Comparison of ENCODE assay signal across 14 cellular contexts in genomic region chr6:33824461-33825154, GRCh38. TPM values are rescaled to one million over a fixed set of nuclear protein-coding genes. Genes with fewer than 3 reads are reported as not detected.
A peak's percentile ranks its signal among the peaks of the same experiment; 100 is the strongest.
DNase-seq lines count a peak whose midpoint lies in the region; ATAC-seq, FAIRE-seq and TF ChIP-seq lines count a peak whose summit lies in the region.
"Had no signal": no experiment of that assay in that cellular context is flagged by ENCODE, and none has a peak within 500 bp of the region (broad histone marks: within the 10 kb centered on the region; RNA-seq: fewer than 3 reads in every experiment).

No MANE protein-coding gene starts in this region.

- peak; percentile 57 for DNase-seq in DMS79 treated with DMSO at 0.1 percent for 48 hours (lab: John Stamatoyannopoulos, UW)
- peak in 2 of 3 donors; percentile 50 to 61 for DNase-seq in Peyer's patch
- DNase-seq in fibroblast of pulmonary artery (ENCODE audit: low read depth), result peak; percentile 72
- DNase-seq in osteoblast (ENCODE audit: insufficient read length, low spot score, missing footprints), result peak; percentile 97
- no peak for DNase-seq in D721Med (ENCODE audit: insufficient read length, low spot score)
- DNase-seq in T-helper 9 cell, result no peak
- DNase-seq in activated CD4-positive, alpha-beta T cell treated with anti-CD3 and anti-CD28 coated beads, Interleukin-2, amount 50 U/mL, for 4 hours, result no peak
- DNase-seq: NCI-H187, OCI-M1, retina had no signal

- H3K27me3 ChIP-seq in Peyer's patch (no peaks in the 10 kb centered on the region), osteoblast (ENCODE audit: insufficient read depth, low read length) (peaks cover 14% of the 10 kb centered on the region)

- H3K27ac ChIP-seq in Peyer's patch (peak overlapping the region in 2 of 4 donors; percentile 17 to 43), osteoblast (ENCODE audit: low read depth, low read length) (no peak overlapping the region)
- H3K27ac ChIP-seq: C4-2B had no signal

- H3K9me3 ChIP-seq in Peyer's patch (no peaks in the 10 kb centered on the region), osteoblast (ENCODE audit: low read depth, low read length) (no peaks in the 10 kb centered on the region)

- no peaks in the 10 kb centered on the region for H4K20me1 ChIP-seq in osteoblast (ENCODE audit: insufficient read depth, low read length)

- H3K4me2 ChIP-seq in osteoblast (ENCODE audit: insufficient read depth, low read length), result peak overlapping the region; percentile 70

- H3K4me1 ChIP-seq in Peyer's patch, result no peaks in the 10 kb centered on the region
- H3K4me1 ChIP-seq in osteoblast (ENCODE audit: insufficient read depth, low read length), result peaks cover 14% of the 10 kb centered on the region

- ATAC-seq in GM19328 (IDR thresholded peaks at IDR 0.05; ENCODE audit: unreplicated experiment), result no peak
- ATAC-seq: esophagus mucosa had no signal

- peak overlapping the region; percentile 97 for H2AFZ ChIP-seq in osteoblast (ENCODE audit: low read length)

- no peak for TF ChIP-seq CTCF in Peyer's patch (IDR thresholded peaks at IDR 0.05)
- TF ChIP-seq CTCF in fibroblast of pulmonary artery (IDR thresholded peaks at IDR 0.05; ENCODE audit: low read length, missing control alignments), result no peak
- TF ChIP-seq CTCF in osteoblast (IDR thresholded peaks at IDR 0.05; ENCODE audit: extremely low read depth, low read depth, low read length), result no peak
- no peak for TF ChIP-seq CTCF in D721Med (IDR thresholded peaks at IDR 0.05; ENCODE audit: insufficient read depth, missing control alignments)

- H3K79me2 ChIP-seq in osteoblast (ENCODE audit: insufficient read depth, low read length), result no peaks in the 10 kb centered on the region

- peak in 1 of 2 donors; percentile 19 for TF ChIP-seq POLR2A in Peyer's patch (IDR thresholded peaks at IDR 0.05)

- H3K4me3 ChIP-seq in Peyer's patch (peak overlapping the region in 2 of 4 donors; percentile 12 to 21), fibroblast of pulmonary artery (replicated peaks; ENCODE audit: low read depth, low read length) (no peak overlapping the region), osteoblast (ENCODE audit: insufficient read depth, low read length) (peak overlapping the region; percentile 57)

- H3K36me3 ChIP-seq in Peyer's patch, result no peaks in the 10 kb centered on the region
- H3K36me3 ChIP-seq in osteoblast (ENCODE audit: insufficient read depth, low read length), result no peaks in the 10 kb centered on the region

- FAIRE-seq in D721Med (lab: Jason Lieb, UNC), result no peak
- FAIRE-seq: urothelium cell line had no signal

RNA-seq across cellular contexts. Expression of gene MLN, which starts 20.8 kb away (rescaled TPM):
- total RNA-seq in Peyer's patch (not detected), osteoblast (not detected in 2 replicates)
- total RNA-seq: esophagus mucosa had no signal

RNA-seq across cellular contexts. Expression of gene LEMD2, which starts 35.7 kb away (rescaled TPM):
- total RNA-seq in Peyer's patch (10 to 100 TPM; 53.8 to 85.3 (median 75.8) TPM), osteoblast (47.4 and 49.2 TPM in 2 replicates)

Comparison
In these comparisons a context has a peak if more than half of its experiments do, and no peak if none do; other contexts are left out.
1. DNase-seq: peak in DMS79 treated with DMSO at 0.1 percent for 48 hours (single experiment), Peyer's patch (2 of 3), fibroblast of pulmonary artery (single experiment) and osteoblast (single experiment); none in D721Med (single experiment), T-helper 9 cell (single experiment) and activated CD4-positive, alpha-beta T cell treated with anti-CD3 and anti-CD28 coated beads, Interleukin-2, amount 50 U/mL, for 4 hours (0 of 2).